In genomic region chr2:218284106-218284811, GRCh38 we compare ENCODE assay signal across 1 cellular context.
TF ChIP-seq lines count a peak whose summit lies in the region.

No MANE protein-coding gene starts in this region.

TF ChIP-seq in H1, 55 proteins besides CTCF, POLR2A, EP300 and RAD21:
- no peak for TF ChIP-seq USF2 (IDR thresholded peaks at IDR 0.05; ENCODE audit: low read length)
- no peak for TF ChIP-seq KDM5A (IDR thresholded peaks at IDR 0.05; ENCODE audit: low read length)
- TF ChIP-seq SUZ12 (IDR thresholded peaks at IDR 0.05; ENCODE audit: low read length), result no peak
- no peak for TF ChIP-seq CTBP2 (IDR thresholded peaks at IDR 0.05; ENCODE audit: borderline replicate concordance, insufficient read depth, insufficient read length, low read length)
- TF ChIP-seq MAFK (IDR thresholded peaks at IDR 0.05; ENCODE audit: low read depth, low read length), result no peak
- TF ChIP-seq EGR1 (IDR thresholded peaks at IDR 0.05; ENCODE audit: borderline replicate concordance, low read depth, low read length), result no peak
- no peak for TF ChIP-seq RBBP5 (IDR thresholded peaks at IDR 0.05; ENCODE audit: borderline replicate concordance, low read depth, low read length)
- TF ChIP-seq CHD2 (IDR thresholded peaks at IDR 0.05; ENCODE audit: low read length), result no peak
- no peak for TF ChIP-seq NANOG (IDR thresholded peaks at IDR 0.05; ENCODE audit: insufficient read depth, low read depth, low read length, poor library complexity, severe bottlenecking)
- TF ChIP-seq POU5F1 (IDR thresholded peaks at IDR 0.05; ENCODE audit: low read depth, low read length), result no peak
- TF ChIP-seq TAF7 (optimal IDR thresholded peaks at IDR 0.05; ENCODE audit: borderline replicate concordance, low read depth, low read length), result no peak
- TF ChIP-seq EZH2 (IDR thresholded peaks at IDR 0.05; ENCODE audit: low read depth, low read length, severe bottlenecking), result no peak
- TF ChIP-seq CHD1 (IDR thresholded peaks at IDR 0.05; ENCODE audit: low read depth, low read length), result no peak
- no peak for TF ChIP-seq CBX5 (IDR thresholded peaks at IDR 0.05; ENCODE audit: low read depth, low read length)
- TF ChIP-seq POLR2AphosphoS5 (IDR thresholded peaks at IDR 0.05; ENCODE audit: low read depth, low read length), result no peak
- no peak for TF ChIP-seq PHF8 (conservative IDR thresholded peaks at IDR 0.05; ENCODE audit: low read depth, low read length)
- no peak for TF ChIP-seq CEBPB (IDR thresholded peaks at IDR 0.05; ENCODE audit: low read depth, low read length)
- TF ChIP-seq SRF (IDR thresholded peaks at IDR 0.05; ENCODE audit: low read depth, low read length), result no peak
- no peak for TF ChIP-seq RFX5 (IDR thresholded peaks at IDR 0.05; ENCODE audit: borderline replicate concordance, low read depth, low read length)
- no peak for TF ChIP-seq RXRA (IDR thresholded peaks at IDR 0.05; ENCODE audit: insufficient read depth, low read depth, low read length)
